33 cellular contexts compared by ENCODE assay signal in the genomic region with DNA sequence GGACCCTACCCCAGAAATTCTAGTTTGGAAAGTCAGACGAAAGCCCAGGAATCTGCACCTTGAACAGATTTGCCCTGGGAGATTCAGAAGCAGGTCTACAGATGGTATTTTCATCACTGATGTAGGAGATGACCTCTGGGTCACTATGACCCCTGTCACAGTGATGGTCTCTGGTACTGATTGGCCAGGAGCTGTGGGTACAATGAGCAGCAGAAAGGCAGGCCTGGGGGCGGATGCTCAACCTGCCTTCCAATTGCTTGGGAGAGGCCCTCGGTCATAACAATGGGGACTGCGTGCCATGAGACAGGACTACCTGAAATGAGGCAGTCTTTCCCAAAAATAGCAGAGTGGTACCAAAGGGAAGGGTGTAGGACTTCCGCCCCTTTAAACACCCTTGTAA.
"Had no signal": no experiment of that assay in that cellular context is flagged by ENCODE, and none has a peak within 500 bp of the region (broad histone marks: within the 10 kb centered on the region; RNA-seq: fewer than 3 reads in every experiment).

No MANE protein-coding gene starts in this region.

- H3K4me1 ChIP-seq: adrenal gland, body of pancreas, breast epithelium had no signal

- H3K27me3 ChIP-seq: adrenal gland, body of pancreas, brain microvascular endothelial cell, breast epithelium had no signal

- H3K9me3 ChIP-seq: adrenal gland, body of pancreas, breast epithelium had no signal

- H3K9me3 Mint-ChIP-seq: activated CD4-positive, alpha-beta T cell treated with anti-CD3 and anti-CD28 coated beads, Interleukin-2, amount 10 ng/mL, durations not matched to agents 7 days and 5 days; activated CD8-positive, alpha-beta T cell treated with anti-CD3 and anti-CD28 coated beads for 36 hours; activated naive CD4-positive, alpha-beta T cell treated with anti-CD3 and anti-CD28 coated beads, Interleukin-2, amount 50 U/mL, for 72 hours; activated naive CD8-positive, alpha-beta T cell treated with anti-CD3 and anti-CD28 coated beads for 36 hours; activated T-cell treated with anti-CD3 and anti-CD28 coated beads, Interleukin-2, amount 50 U/mL, for 4 hours; activated T-helper 1 cell treated with anti-CD3 and anti-CD28 coated beads, Interleukin-12 subunit alpha, Interleukin-12 subunit beta, Interleukin-2, Interleukin-4 antibody, amounts not matched to agents 30 ng/mL and 10 ng/mL and 1 ng/mL, durations not matched to agents 14 hours and 24 hours and 36 hours; activated T-helper 2 cell treated with anti-CD3 and anti-CD28 coated beads, Interferon-gamma antibody, Interleukin-2, Interleukin-4, amounts not matched to agents 10 μg/mL and 5 μg/mL and 100 μg/mL, durations not matched to agents 14 hours and 24 hours and 36 hours; T-cell; T-helper 2 cell treated with Interferon-gamma antibody and Interleukin-4, amounts not matched to agents 5 μg/mL and 100 μg/mL, for 36 hours had no signal

- ATAC-seq: activated CD4-positive, alpha-beta T cell treated with anti-CD3 and anti-CD28 coated beads for 36 hours; activated CD4-positive, CD25-positive, alpha-beta regulatory T cell treated with anti-CD3 and anti-CD28 coated beads, Interleukin-2, amount 50 U/mL, for 24 hours; activated CD8-positive, alpha-beta T cell treated with anti-CD3 and anti-CD28 coated beads for 36 hours; activated naive CD4-positive, alpha-beta T cell treated with anti-CD3 and anti-CD28 coated beads, Interleukin-2, amount 50 U/mL, for 72 hours; activated T-cell treated with anti-CD3 and anti-CD28 coated beads, Interleukin-2, amount 50 U/mL, for 4 hours; activated T-cell treated with anti-CD3 and anti-CD28 coated beads, Interleukin-2, amount 50 U/mL, for 72 hours; body of pancreas; T-cell had no signal

- H3K4me1 Mint-ChIP-seq: activated CD4-positive, alpha-beta T cell treated with anti-CD3 and anti-CD28 coated beads for 36 hours; activated CD4-positive, alpha-beta T cell treated with anti-CD3 and anti-CD28 coated beads, Interleukin-2, amount 10 ng/mL, durations not matched to agents 7 days and 5 days; activated naive CD8-positive, alpha-beta T cell treated with anti-CD3 and anti-CD28 coated beads for 36 hours; T-cell had no signal

- H3K27ac ChIP-seq: adrenal gland, body of pancreas, brain microvascular endothelial cell, breast epithelium, VCaP had no signal

- H3K27ac Mint-ChIP-seq: activated CD4-positive, alpha-beta T cell treated with anti-CD3 and anti-CD28 coated beads for 36 hours; activated CD4-positive, alpha-beta T cell treated with anti-CD3 and anti-CD28 coated beads, Interleukin-2, amount 10 ng/mL, durations not matched to agents 7 days and 5 days; activated CD8-positive, alpha-beta T cell treated with anti-CD3 and anti-CD28 coated beads for 36 hours; activated naive CD4-positive, alpha-beta T cell treated with anti-CD3 and anti-CD28 coated beads, Interleukin-2, amount 50 U/mL, for 72 hours; activated naive CD8-positive, alpha-beta T cell treated with anti-CD3 and anti-CD28 coated beads for 36 hours; activated T-cell treated with anti-CD3 and anti-CD28 coated beads, Interleukin-2, amount 50 U/mL, for 72 hours; activated T-helper 1 cell treated with anti-CD3 and anti-CD28 coated beads, Interleukin-12 subunit alpha, Interleukin-12 subunit beta, Interleukin-2, Interleukin-4 antibody, amounts not matched to agents 30 ng/mL and 10 ng/mL and 1 ng/mL, durations not matched to agents 14 hours and 24 hours and 36 hours; activated T-helper 2 cell treated with anti-CD3 and anti-CD28 coated beads, Interferon-gamma antibody, Interleukin-2, Interleukin-4, amounts not matched to agents 10 μg/mL and 5 μg/mL and 100 μg/mL, durations not matched to agents 14 hours and 24 hours and 36 hours; T-cell; T-helper 2 cell treated with Interferon-gamma antibody and Interleukin-4, amounts not matched to agents 5 μg/mL and 100 μg/mL, for 36 hours had no signal

- DNase-seq: activated CD4-positive, alpha-beta T cell treated with anti-CD3 and anti-CD28 coated beads for 1 hour; activated CD4-positive, alpha-beta T cell treated with anti-CD3 and anti-CD28 coated beads for 36 hours; activated CD4-positive, alpha-beta T cell treated with anti-CD3 and anti-CD28 coated beads for 48 hours; activated CD4-positive, alpha-beta T cell treated with anti-CD3 and anti-CD28 coated beads, Interleukin-2, amount 10 ng/mL, durations not matched to agents 7 days and 5 days; activated CD4-positive, alpha-beta T cell treated with anti-CD3 and anti-CD28 coated beads, Interleukin-2, amount 50 U/mL, for 48 hours; activated CD4-positive, CD25-positive, alpha-beta regulatory T cell; activated CD8-positive, alpha-beta memory T cell treated with anti-CD3 and anti-CD28 coated beads, Interleukin-2, amount 50 U/mL, for 4 hours; activated CD8-positive, alpha-beta T cell treated with anti-CD3 and anti-CD28 coated beads for 36 hours; activated effector memory CD4-positive, alpha-beta T cell treated with Interleukin-2 at 50 U/mL for 16 hours; activated gamma-delta T cell; activated naive CD4-positive, alpha-beta T cell treated with anti-CD3 and anti-CD28 coated beads, Interleukin-2, amount 50 U/mL, for 16 hours; activated naive CD4-positive, alpha-beta T cell treated with Interleukin-2 at 50 U/mL for 16 hours; activated naive CD8-positive, alpha-beta T cell treated with anti-CD3 and anti-CD28 coated beads for 36 hours; activated T-cell treated with anti-CD3 and anti-CD28 coated beads for 4 hours; activated T-cell treated with anti-CD3 and anti-CD28 coated beads, Interleukin-2, amount 50 U/mL, for 1 hour; activated T-cell treated with anti-CD3 and anti-CD28 coated beads, Interleukin-2, amount 50 U/mL, for 4 hours; activated T-cell treated with anti-CD3 and anti-CD28 coated beads, Interleukin-2, amount 50 U/mL, for 72 hours; adrenal gland; amniotic stem cell; aorta; body of pancreas; brain microvascular endothelial cell; central memory CD4-positive, alpha-beta T cell; T-cell; T-helper 2 cell; T-helper 9 cell had no signal

- H3K36me3 Mint-ChIP-seq: activated naive CD8-positive, alpha-beta T cell treated with anti-CD3 and anti-CD28 coated beads for 36 hours; T-cell had no signal

- H3K4me3 Mint-ChIP-seq: activated CD4-positive, alpha-beta T cell treated with anti-CD3 and anti-CD28 coated beads for 36 hours; activated CD4-positive, alpha-beta T cell treated with anti-CD3 and anti-CD28 coated beads, Interleukin-2, amount 10 ng/mL, durations not matched to agents 7 days and 5 days; activated CD8-positive, alpha-beta T cell treated with anti-CD3 and anti-CD28 coated beads for 36 hours; activated naive CD8-positive, alpha-beta T cell treated with anti-CD3 and anti-CD28 coated beads for 36 hours; activated T-cell treated with anti-CD3 and anti-CD28 coated beads, Interleukin-2, amount 50 U/mL, for 4 hours; activated T-cell treated with anti-CD3 and anti-CD28 coated beads, Interleukin-2, amount 50 U/mL, for 72 hours; activated T-helper 1 cell treated with anti-CD3 and anti-CD28 coated beads, Interleukin-12 subunit alpha, Interleukin-12 subunit beta, Interleukin-2, Interleukin-4 antibody, amounts not matched to agents 30 ng/mL and 10 ng/mL and 1 ng/mL, durations not matched to agents 14 hours and 24 hours and 36 hours; T-cell; T-helper 2 cell treated with Interferon-gamma antibody and Interleukin-4, amounts not matched to agents 5 μg/mL and 100 μg/mL, for 36 hours had no signal
